Comparison of ENCODE assay signal across 1 cellular context in the genomic region with DNA sequence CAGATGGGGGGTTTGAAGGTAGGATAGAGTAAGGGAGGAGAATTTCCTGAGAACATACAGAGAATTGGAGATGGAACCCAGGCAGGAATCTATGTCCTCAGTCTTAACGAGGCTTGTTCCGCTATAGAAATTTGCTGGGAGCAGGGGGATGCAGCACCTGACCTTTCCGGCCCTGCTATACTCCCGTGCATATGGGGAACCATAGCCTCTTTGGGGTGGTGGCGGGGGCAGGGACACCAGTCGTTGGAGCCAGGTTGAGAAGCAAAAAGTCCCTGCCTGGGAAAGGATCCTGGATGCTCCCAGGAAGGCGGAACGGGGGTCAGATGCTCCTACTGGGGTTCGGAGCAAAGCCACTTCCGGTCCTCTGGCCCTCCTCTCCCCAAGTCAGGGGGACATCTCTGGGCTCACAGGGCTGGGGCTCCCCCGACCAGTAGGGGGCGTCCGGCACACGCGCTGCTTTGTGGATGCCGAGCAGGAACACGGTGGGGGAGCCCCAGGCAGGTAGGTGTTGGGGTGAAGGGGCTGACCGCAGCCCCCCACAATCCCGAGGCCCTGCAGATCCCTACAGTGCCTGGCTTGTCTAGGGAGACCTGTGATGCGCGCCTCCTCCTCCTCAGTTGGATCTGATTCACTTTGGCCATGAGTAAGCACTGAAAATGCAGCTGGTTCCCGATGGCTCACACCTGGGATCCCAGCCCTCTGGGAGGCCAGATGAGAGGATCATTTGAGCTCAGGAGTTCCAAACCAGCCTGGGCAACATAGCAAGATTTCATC.
TF ChIP-seq lines count a peak whose summit lies in the region.

No MANE protein-coding gene starts in this region.

TF ChIP-seq in HepG2, 621 proteins besides CTCF, POLR2A, EP300 and RAD21 (continued from another document):
- no peak for TF ChIP-seq GMEB2 (CRISPR knock-in tag; IDR thresholded peaks at IDR 0.05; ENCODE audit: low read depth)
- TF ChIP-seq, protein P1, sequence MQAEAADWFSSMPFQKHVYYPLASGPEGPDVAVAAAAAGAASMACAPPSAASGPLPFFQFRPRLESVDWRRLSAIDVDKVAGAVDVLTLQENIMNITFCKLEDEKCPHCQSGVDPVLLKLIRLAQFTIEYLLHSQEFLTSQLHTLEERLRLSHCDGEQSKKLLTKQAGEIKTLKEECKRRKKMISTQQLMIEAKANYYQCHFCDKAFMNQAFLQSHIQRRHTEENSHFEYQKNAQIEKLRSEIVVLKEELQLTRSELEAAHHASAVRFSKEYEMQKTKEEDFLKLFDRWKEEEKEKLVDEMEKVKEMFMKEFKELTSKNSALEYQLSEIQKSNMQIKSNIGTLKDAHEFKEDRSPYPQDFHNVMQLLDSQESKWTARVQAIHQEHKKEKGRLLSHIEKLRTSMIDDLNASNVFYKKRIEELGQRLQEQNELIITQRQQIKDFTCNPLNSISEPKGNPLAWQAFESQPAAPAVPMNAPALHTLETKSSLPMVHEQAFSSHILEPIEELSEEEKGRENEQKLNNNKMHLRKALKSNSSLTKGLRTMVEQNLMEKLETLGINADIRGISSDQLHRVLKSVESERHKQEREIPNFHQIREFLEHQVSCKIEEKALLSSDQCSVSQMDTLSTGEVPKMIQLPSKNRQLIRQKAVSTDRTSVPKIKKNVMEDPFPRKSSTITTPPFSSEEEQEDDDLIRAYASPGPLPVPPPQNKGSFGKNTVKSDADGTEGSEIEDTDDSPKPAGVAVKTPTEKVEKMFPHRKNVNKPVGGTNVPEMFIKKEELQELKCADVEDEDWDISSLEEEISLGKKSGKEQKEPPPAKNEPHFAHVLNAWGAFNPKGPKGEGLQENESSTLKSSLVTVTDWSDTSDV (CRISPR knock-in tag; IDR thresholded peaks at IDR 0.05) = no peak
- TF ChIP-seq ZNF530 (CRISPR knock-in tag; IDR thresholded peaks at IDR 0.05; ENCODE audit: low read depth) = no peak
- TF ChIP-seq, protein P2, sequence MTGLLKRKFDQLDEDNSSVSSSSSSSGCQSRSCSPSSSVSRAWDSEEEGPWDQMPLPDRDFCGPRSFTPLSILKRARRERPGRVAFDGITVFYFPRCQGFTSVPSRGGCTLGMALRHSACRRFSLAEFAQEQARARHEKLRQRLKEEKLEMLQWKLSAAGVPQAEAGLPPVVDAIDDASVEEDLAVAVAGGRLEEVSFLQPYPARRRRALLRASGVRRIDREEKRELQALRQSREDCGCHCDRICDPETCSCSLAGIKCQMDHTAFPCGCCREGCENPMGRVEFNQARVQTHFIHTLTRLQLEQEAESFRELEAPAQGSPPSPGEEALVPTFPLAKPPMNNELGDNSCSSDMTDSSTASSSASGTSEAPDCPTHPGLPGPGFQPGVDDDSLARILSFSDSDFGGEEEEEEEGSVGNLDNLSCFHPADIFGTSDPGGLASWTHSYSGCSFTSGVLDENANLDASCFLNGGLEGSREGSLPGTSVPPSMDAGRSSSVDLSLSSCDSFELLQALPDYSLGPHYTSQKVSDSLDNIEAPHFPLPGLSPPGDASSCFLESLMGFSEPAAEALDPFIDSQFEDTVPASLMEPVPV (CRISPR knock-in tag; IDR thresholded peaks at IDR 0.05) = no peak
- no peak for TF ChIP-seq SNAI1 (CRISPR knock-in tag; IDR thresholded peaks at IDR 0.05; ENCODE audit: borderline replicate concordance)
- no peak; the same call in 1 of the 2 replicates for TF ChIP-seq KAT7 (CRISPR knock-in tag; IDR thresholded peaks at IDR 0.05; ENCODE audit: borderline replicate concordance)
- TF ChIP-seq ZNF7 (CRISPR knock-in tag; IDR thresholded peaks at IDR 0.05) = no peak
- 0 out of 2 replicates have a peak, but pooled peaks have one; percentile 23 for TF ChIP-seq RXRB (CRISPR knock-in tag; IDR thresholded peaks at IDR 0.05; ENCODE audit: borderline replicate concordance)
- TF ChIP-seq SALL1 (CRISPR knock-in tag; IDR thresholded peaks at IDR 0.05) = peak; percentile 51; the same call in 1 of the 2 replicates
- 0 out of 2 replicates have a peak, but pooled peaks have one; percentile 40 for TF ChIP-seq ZSCAN21 (CRISPR knock-in tag; IDR thresholded peaks at IDR 0.05; ENCODE audit: borderline replicate concordance)
- TF ChIP-seq XBP1 (CRISPR knock-in tag; IDR thresholded peaks at IDR 0.05) = no peak
- no peak for TF ChIP-seq MTF1 (CRISPR knock-in tag; IDR thresholded peaks at IDR 0.05)
- TF ChIP-seq ZNF709 (CRISPR knock-in tag; IDR thresholded peaks at IDR 0.05) = 0 out of 2 replicates have a peak, but pooled peaks have one; percentile 16
- TF ChIP-seq SRSF4 (IDR thresholded peaks at IDR 0.05; ENCODE audit: low read depth, low read length, poor library complexity, severe bottlenecking) = no peak
- no peak for TF ChIP-seq NFE2L1 (CRISPR knock-in tag; IDR thresholded peaks at IDR 0.05; ENCODE audit: borderline replicate concordance)
- no peak for TF ChIP-seq HNF4G (IDR thresholded peaks at IDR 0.05; ENCODE audit: borderline replicate concordance, low read depth, low read length)
- peak; percentile 36; the same call in 1 of the 2 replicates for TF ChIP-seq HNF4G (CRISPR knock-in tag; IDR thresholded peaks at IDR 0.05; ENCODE audit: borderline replicate concordance, low read depth)
- TF ChIP-seq ELF1 (CRISPR knock-in tag; IDR thresholded peaks at IDR 0.05) = peak; percentile 72
- TF ChIP-seq MEIS1 (CRISPR knock-in tag; IDR thresholded peaks at IDR 0.05; ENCODE audit: borderline replicate concordance) = no peak
